Comparison of ENCODE assay signal across 3 cellular contexts in genomic region chr12:46684243-46684642, GRCh38.
DNase-seq lines count a peak whose midpoint lies in the region; ATAC-seq, FAIRE-seq and TF ChIP-seq lines count a peak whose summit lies in the region.
"Not testable (repeated sequence)": the region's sequence is repeated elsewhere in the genome, so short reads cannot be mapped to it uniquely, and the experiment has no call there.

No MANE protein-coding gene starts in this region.

- not testable (repeated sequence) for H3K9me1 ChIP-seq in K562 (ENCODE audit: control insufficient read depth, insufficient read depth, low read length)

- not testable (repeated sequence) for BruUV-seq in K562 (replicated peaks; lab: Mats Ljungman, UMichigan); HepG2 (replicated peaks; lab: Mats Ljungman, UMichigan)

- TF ChIP-seq RAD21 in K562 (CRISPR knock-in tag; conservative IDR thresholded peaks at IDR 0.05 in 1 of 2, IDR thresholded peaks at IDR 0.05 in 1 of 2); HepG2 (CRISPR knock-in tag; IDR thresholded peaks at IDR 0.05): not testable (repeated sequence)

- not testable (repeated sequence) for H3K4me2 ChIP-seq in K562 (ENCODE audit: insufficient read depth, low read length); HepG2 (ENCODE audit: low read depth, low read length)

- intact Hi-C loops in K562 (cut with micrococcal nuclease); HepG2 (cut with micrococcal nuclease; ENCODE audit: unreplicated experiment): not testable (repeated sequence)

- H3K9me3 Mint-ChIP-seq in endothelial cell (ENCODE audit: unreplicated experiment) = not testable (repeated sequence)

- H3K27me3 Mint-ChIP-seq in endothelial cell (ENCODE audit: unreplicated experiment) = not testable (repeated sequence)

- not testable (repeated sequence) for TF ChIP-seq EP300 in K562 (IDR thresholded peaks at IDR 0.05; ENCODE audit: low read length); HepG2 (IDR thresholded peaks at IDR 0.05; ENCODE audit: low read depth in 2 of 2, low read length in 2 of 2); HepG2 (CRISPR knock-in tag; IDR thresholded peaks at IDR 0.05; ENCODE audit: borderline replicate concordance)

- not testable (repeated sequence) for H3K4me1 ChIP-seq in K562 (replicated peaks in 1 of 2; ENCODE audit: control insufficient read depth in 2 of 2, insufficient read depth in 2 of 2, low read length in 2 of 2); HepG2 (ENCODE audit: insufficient read depth, low read length)

- CTCF ChIA-PET in K562 (lab: Yijun Ruan, JAX; ENCODE audit: low intra/inter-chr PET ratio) = interaction anchor here (0.6 kb wide), 1 partner anchor 531 kb away, joined by 4 read pairs; no protein-coding TSS in a partner anchor
- CTCF ChIA-PET in HepG2 (lab: Yijun Ruan, JAX; ENCODE audit: low intra/inter-chr PET ratio, low total read pairs) = not testable (repeated sequence)

- H3K79me2 ChIP-seq in K562 (ENCODE audit: control insufficient read depth, insufficient read depth, low read length); HepG2 (ENCODE audit: insufficient read depth, low read length): not testable (repeated sequence)

- TF ChIP-seq POLR2A in K562 (conservative IDR thresholded peaks at IDR 0.05); HepG2 (IDR thresholded peaks at IDR 0.05; ENCODE audit: insufficient read depth in 1 of 2, low read depth in 2 of 2, low read length in 2 of 2): not testable (repeated sequence)

- FAIRE-seq in K562 (lab: Jason Lieb, UNC); HepG2 (lab: Jason Lieb, UNC): not testable (repeated sequence)

- H4K20me1 ChIP-seq in K562 (replicated peaks; ENCODE audit: control insufficient read depth, insufficient read depth, low read length); HepG2 (ENCODE audit: insufficient read depth, low read length): not testable (repeated sequence)

- H3K9me3 ChIP-seq in K562 (replicated peaks; ENCODE audit: control insufficient read depth, insufficient read depth, low read depth, low read length); HepG2 (ENCODE audit: low read length): not testable (repeated sequence)

- H3K4me1 Mint-ChIP-seq in endothelial cell (ENCODE audit: unreplicated experiment) = not testable (repeated sequence)

- H3K27ac ChIP-seq in K562 (ENCODE audit: extremely low read depth, low read depth, low read length); HepG2 (ENCODE audit: extremely low read length, insufficient read depth, low read length): not testable (repeated sequence)

- in situ Hi-C loops in K562 (cut with MboI); HepG2 (cut with HindIII; ENCODE audit: extremely low pct_ligation_motif_present, low pct_unique_long_range_greater_than_20kb): not testable (repeated sequence)

- H3K4me3 ChIP-seq in K562; HepG2 (replicated peaks in 1 of 3; ENCODE audit: insufficient read depth in 1 of 3, low read depth in 2 of 3, low read length in 3 of 3): not testable (repeated sequence)

- not testable (repeated sequence) for ATAC-seq in K562, HepG2

- not testable (repeated sequence) for H3K36me3 ChIP-seq in K562 (ENCODE audit: control insufficient read depth, insufficient read depth, low read length); HepG2 (replicated peaks in 1 of 2; ENCODE audit: control insufficient read depth in 1 of 2, insufficient read depth in 2 of 2, low read length in 2 of 2)

- DNase-seq in K562 (ENCODE audit: extremely low read depth in 1 of 4, low spot score in 3 of 4); endothelial cell (ENCODE audit: low spot score); HepG2 (ENCODE audit: low spot score): not testable (repeated sequence)

- H3K9ac ChIP-seq in K562 (ENCODE audit: insufficient read depth in 1 of 2, low read depth in 2 of 2, low read length in 2 of 2); HepG2 (ENCODE audit: insufficient read depth, low read depth, low read length): not testable (repeated sequence)

- not testable (repeated sequence) for H3K27me3 ChIP-seq in K562 (ENCODE audit: control insufficient read depth in 2 of 2, insufficient read depth in 2 of 2, low read length in 2 of 2); HepG2 (ENCODE audit: control insufficient read depth in 1 of 2, insufficient read depth in 2 of 2, low read length in 2 of 2)

- peak overlapping the region; percentile 17 for H3K4me3 Mint-ChIP-seq in endothelial cell (ENCODE audit: unreplicated experiment)

- not testable (repeated sequence) for H2AFZ ChIP-seq in K562 (ENCODE audit: low read depth, low read length); HepG2 (ENCODE audit: low read length)

- not testable (repeated sequence) for H3K27ac Mint-ChIP-seq in endothelial cell (ENCODE audit: unreplicated experiment)

- 0% methylated on average over 3 of the region's 3 CpGs for WGBS in K562 (ENCODE audit: insufficient coverage, low coverage, missing lambda C conversion rate)
- WGBS in HepG2 (ENCODE audit: low lambda C conversion rate) = 44% methylated on average over 3 of the region's 3 CpGs

- POLR2A ChIA-PET in K562 (lab: Yijun Ruan, JAX); HepG2 (lab: Yijun Ruan, JAX): not testable (repeated sequence)

- TF ChIP-seq CTCF in K562 (IDR thresholded peaks at IDR 0.05 in 2 of 3, conservative IDR thresholded peaks at IDR 0.05 in 1 of 3; ENCODE audit: insufficient read depth in 2 of 3, low read depth in 1 of 3, low read length in 3 of 3); endothelial cell (IDR thresholded peaks at IDR 0.05; ENCODE audit: unreplicated experiment); HepG2 (CRISPR knock-in tag; IDR thresholded peaks at IDR 0.05): not testable (repeated sequence)

- not testable (repeated sequence) for H3K36me3 Mint-ChIP-seq in endothelial cell (ENCODE audit: low read depth, unreplicated experiment)

TF ChIP-seq in K562, 482 proteins besides CTCF, POLR2A, EP300 and RAD21:
- peak; percentile 94 for TF ChIP-seq ZNF431 (CRISPR knock-in tag; IDR thresholded peaks at IDR 0.05)

TF ChIP-seq in HepG2, 621 proteins besides CTCF, POLR2A, EP300 and RAD21:
- peak; percentile 96; the same call in 1 of the 2 replicates for TF ChIP-seq ZNF431 (CRISPR knock-in tag; IDR thresholded peaks at IDR 0.05; ENCODE audit: borderline replicate concordance, low read depth)
